In the genomic region with DNA sequence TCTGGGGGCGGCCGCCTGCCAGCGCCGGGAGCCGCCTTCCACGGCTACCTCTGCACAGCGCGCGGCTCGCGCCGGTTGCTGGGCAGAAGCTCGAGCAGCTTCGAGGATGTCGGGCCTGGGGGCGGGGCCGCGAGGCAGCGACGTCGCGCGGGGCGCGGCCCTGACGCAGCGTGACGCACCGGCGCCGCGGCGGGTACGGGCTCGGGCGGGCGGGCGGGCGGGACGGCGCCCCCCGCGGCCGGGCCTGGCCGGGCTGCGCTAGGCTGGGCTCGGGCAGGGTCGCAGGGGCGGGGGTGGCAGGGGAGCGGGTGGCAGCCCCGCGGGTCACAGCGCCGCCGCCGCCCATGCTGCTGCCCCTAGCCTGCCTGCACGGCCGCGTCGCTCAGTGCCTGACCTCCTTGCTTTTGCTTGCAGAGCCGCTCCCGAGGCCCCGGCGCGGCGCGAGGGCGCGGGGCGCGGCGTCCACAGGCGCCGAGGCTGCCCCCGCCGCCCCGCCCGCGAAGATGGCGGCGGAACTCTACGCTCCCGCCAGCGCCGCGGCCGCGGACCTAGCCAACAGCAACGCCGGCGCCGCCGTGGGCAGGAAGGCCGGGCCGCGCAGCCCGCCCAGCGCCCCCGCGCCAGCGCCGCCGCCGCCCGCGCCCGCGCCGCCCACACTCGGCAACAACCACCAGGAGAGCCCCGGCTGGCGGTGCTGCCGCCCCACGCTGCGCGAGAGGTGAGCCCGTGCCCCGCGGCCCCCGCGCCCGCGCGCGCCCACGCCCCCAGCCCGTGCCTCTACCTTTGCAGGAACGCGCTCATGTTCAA, we compare ENCODE assay signal across 8 cellular contexts. TPM values are rescaled to one million over a fixed set of nuclear protein-coding genes. Genes with fewer than 3 reads are reported as not detected.
DNase-seq lines count a peak whose midpoint lies in the region; ATAC-seq and TF ChIP-seq lines count a peak whose summit lies in the region.

A gene (plus strand): TSS at position 166 of the 807 bp plus-strand sequence. CDS start 179 bp downstream, at position 345.

- DNase-seq in GM06990 (ENCODE audit: extremely low read depth, insufficient read length) (peak; percentile 93), H9 (peak; percentile 82), MM.1S (peak; percentile 79), T-cell (peak; percentile 76 to 92 (median 88)), left cardiac atrium (peak; percentile 91), progenitor cell of endocrine pancreas (ENCODE audit: low spot score, unreplicated experiment) (peak; percentile 82), ureter (ENCODE audit: low spot score) (peak; percentile 83)

- H3K4ac ChIP-seq in H9 (ENCODE audit: low read depth, low read length) = no peak within 1 kb of the TSS

- H3K9me3 Mint-ChIP-seq in H9 (no peaks in the 10 kb centered on the region), T-cell (no peaks in the 10 kb centered on the region), progenitor cell of endocrine pancreas (ENCODE audit: low read depth) (no peaks in the 10 kb centered on the region)

- no peak within 1 kb of the TSS for H2AK5ac ChIP-seq in H9 (ENCODE audit: insufficient read length, low read length)

- no peak within 1 kb of the TSS for H4K5ac ChIP-seq in H9 (ENCODE audit: insufficient read length, low read depth, low read length)

- peaks cover 3 to 6% of the 10 kb centered on the region in 2 experiments; a peak in 3 of 4 replicates for H3K4me1 Mint-ChIP-seq in H9
- peaks cover 29 to 44% (median 39%) of the 10 kb centered on the region in 3 donors for H3K4me1 Mint-ChIP-seq in T-cell
- H3K4me1 Mint-ChIP-seq in progenitor cell of endocrine pancreas (ENCODE audit: low read depth) = peaks cover 5% of the 10 kb centered on the region

- H4K20me1 ChIP-seq in H9 (ENCODE audit: control insufficient read depth, insufficient read depth, insufficient read length) (no peaks in the 10 kb centered on the region), MM.1S (ENCODE audit: insufficient read depth, low read length) (no peaks in the 10 kb centered on the region)

- H3K9me2 ChIP-seq in MM.1S (replicated peaks; ENCODE audit: insufficient read depth, low read length) = no peaks in the 10 kb centered on the region

- H4K8ac ChIP-seq in H9 (replicated peaks; ENCODE audit: insufficient read length, low read depth, low read length) = no peak within 1 kb of the TSS

- H3K4me3 ChIP-seq in GM06990 (replicated peaks; ENCODE audit: low read depth, low read length) (peak within 1 kb of the TSS; percentile 63), MM.1S (ENCODE audit: low read length) (peak within 1 kb of the TSS; percentile 44; the same call in 1 of the 2 replicates)

- H3K27ac ChIP-seq in H9 (ENCODE audit: insufficient read length, low read depth, low read length) (no peak within 1 kb of the TSS), MM.1S (ENCODE audit: low read length) (no peak within 1 kb of the TSS), adipose tissue (ENCODE audit: low read depth, low read length) (peak within 1 kb of the TSS; percentile 71)

- no peak within 1 kb of the TSS for H3K18ac ChIP-seq in H9 (ENCODE audit: insufficient read length, low read depth, low read length)

- peaks cover 6% of the 10 kb centered on the region for H3K27me3 Mint-ChIP-seq in H9 (ENCODE audit: low read depth)
- no peaks in the 10 kb centered on the region for H3K27me3 Mint-ChIP-seq in T-cell
- no peaks in the 10 kb centered on the region for H3K27me3 Mint-ChIP-seq in progenitor cell of endocrine pancreas

- no peak within 1 kb of the TSS for H2BK15ac ChIP-seq in H9 (ENCODE audit: low read depth, low read length)

- H3K27ac Mint-ChIP-seq in H9 (no peak within 1 kb of the TSS), T-cell (peak within 1 kb of the TSS; percentile 39 to 69), progenitor cell of endocrine pancreas (peak within 1 kb of the TSS; percentile 94)

- intact Hi-C loops in left cardiac atrium (cut with DNase I) = no loop called here

- no peak within 1 kb of the TSS for H3K56ac ChIP-seq in H9 (ENCODE audit: insufficient read length, low read depth, low read length)

- H3K4me1 ChIP-seq in H9 (ENCODE audit: insufficient read depth, low read length) (no peaks in the 10 kb centered on the region), MM.1S (ENCODE audit: low read length) (no peaks in the 10 kb centered on the region)

- H3K27me3 ChIP-seq in GM06990 (replicated peaks; ENCODE audit: control insufficient read depth, insufficient read depth, low read length) = no peaks in the 10 kb centered on the region
- H3K27me3 ChIP-seq in H9 (ENCODE audit: insufficient read depth, low read length) = no peaks in the 10 kb centered on the region
- H3K27me3 ChIP-seq in MM.1S (replicated peaks; ENCODE audit: insufficient read depth, low read length) = no peaks in the 10 kb centered on the region

- no peak within 1 kb of the TSS for H2BK120ac ChIP-seq in H9 (ENCODE audit: low read depth, low read length, poor library complexity, severe bottlenecking)

- H3K79me1 ChIP-seq in H9 (ENCODE audit: insufficient read depth, low read depth, low read length, poor library complexity, severe bottlenecking) = no peaks in the 10 kb centered on the region

- H2AFZ ChIP-seq in H9 (ENCODE audit: low read length) = no peak within 1 kb of the TSS
- H2AFZ ChIP-seq in MM.1S (ENCODE audit: low read length) = no peak within 1 kb of the TSS

- H3K23ac ChIP-seq in H9 (ENCODE audit: insufficient read length, low read depth, low read length) = no peak within 1 kb of the TSS

- peaks cover 5% of the 10 kb centered on the region for H3K23me2 ChIP-seq in H9 (ENCODE audit: insufficient read length, low read depth, low read length, poor library complexity, severe bottlenecking)

- H2BK5ac ChIP-seq in H9 (ENCODE audit: insufficient read length, low read length) = no peak within 1 kb of the TSS

- no peak within 1 kb of the TSS for H3T11ph ChIP-seq in H9 (ENCODE audit: low read length)

- H2BK20ac ChIP-seq in H9 (ENCODE audit: low read depth, low read length, poor library complexity, severe bottlenecking) = no peak within 1 kb of the TSS

- no peak within 1 kb of the TSS for H2BK12ac ChIP-seq in H9 (ENCODE audit: insufficient read length, low read depth, low read length)

- H3K14ac ChIP-seq in H9 (ENCODE audit: insufficient read depth, low read length) = no peak within 1 kb of the TSS; the same call in 1 of the 2 replicates

- H3K79me2 ChIP-seq in H9 (ENCODE audit: insufficient read depth, low read length) = no peaks in the 10 kb centered on the region
- H3K79me2 ChIP-seq in MM.1S (ENCODE audit: low read length) = no peaks in the 10 kb centered on the region

- H3F3A ChIP-seq in MM.1S (ENCODE audit: insufficient read depth, low read length) = no peaks in the 10 kb centered on the region

- H3K4me3 Mint-ChIP-seq in H9 (peak within 1 kb of the TSS; percentile 70 to 84), T-cell (peak within 1 kb of the TSS; percentile 72 to 79 (median 78)), progenitor cell of endocrine pancreas (ENCODE audit: low read depth) (peak within 1 kb of the TSS; percentile 77)

- no peak for TF ChIP-seq CTCF in GM06990 (IDR thresholded peaks at IDR 0.05; ENCODE audit: insufficient read depth, low read length, poor library complexity, severe bottlenecking)
- TF ChIP-seq CTCF in H9 (conservative IDR thresholded peaks at IDR 0.05) = no peak; the same call in 2 of the 3 replicates
- no peak for TF ChIP-seq CTCF in MM.1S (IDR thresholded peaks at IDR 0.05; ENCODE audit: low read length)
- peak; percentile 20 for TF ChIP-seq CTCF in progenitor cell of endocrine pancreas (IDR thresholded peaks at IDR 0.05; ENCODE audit: unreplicated experiment)

- peak; percentile 91 to 94 (median 94) for ATAC-seq in T-cell (replicated peaks in 1 of 4)
- peak; percentile 92 to 94 for ATAC-seq in left cardiac atrium

- WGBS in H9 (ENCODE audit: extremely low coverage, insufficient read length, low lambda C conversion rate) = no CpG with 5 or more reads among the region's 129 CpGs
- 0 to 35% (median 1%) methylated on average over 38 to 129 of the region's 129 CpGs for WGBS in adipose tissue, 3 donors

- POLR2A ChIA-PET in T-cell (lab: Charles Lee) = interaction anchor here (0.6 to 1.3 kb wide), 2 partner anchors 151 to 183 kb away, joined by 3 to 4 read pairs; a partner anchor contains a TSS

- no peak within 1 kb of the TSS for H3K9ac ChIP-seq in H9 (ENCODE audit: extremely low read depth, insufficient read length, low read length)
- H3K9ac ChIP-seq in MM.1S (ENCODE audit: low read length) = no peak within 1 kb of the TSS

- H3K36me3 ChIP-seq in GM06990 (ENCODE audit: control insufficient read depth, insufficient read depth, low read length) (peaks cover 14% of the 10 kb centered on the region), MM.1S (replicated peaks; ENCODE audit: insufficient read depth, low read length) (no peaks in the 10 kb centered on the region)

- H3K4me2 ChIP-seq in H9 (ENCODE audit: insufficient read depth, insufficient read length, low read length) (peak within 1 kb of the TSS; percentile 50), MM.1S (ENCODE audit: low read depth, low read length) (peak within 1 kb of the TSS; percentile 68)

- CTCF ChIA-PET in T-cell (lab: Charles Lee) = interaction anchor here in 1 of 2 donors (0.5 to 2.0 kb wide), 3 partner anchors 48 to 104 kb away, joined by 3 to 8 read pairs (median 5); a partner anchor contains a TSS

- H3K36me3 Mint-ChIP-seq in H9 (ENCODE audit: insufficient read depth in 1 of 3, low read depth in 3 of 3) (peaks cover 4 to 42% (median 18%) of the 10 kb centered on the region in 3 experiments; a peak in 6 of 7 replicates), T-cell (peaks cover 14% of the 10 kb centered on the region), progenitor cell of endocrine pancreas (ENCODE audit: insufficient read depth) (peaks cover 14% of the 10 kb centered on the region)

- H3K9me3 ChIP-seq in H9 (ENCODE audit: control insufficient read depth, low read depth, low read length) (no peaks in the 10 kb centered on the region), MM.1S (replicated peaks; ENCODE audit: insufficient read depth, low read length) (no peaks in the 10 kb centered on the region)

- no peak within 1 kb of the TSS for H4K91ac ChIP-seq in H9 (ENCODE audit: insufficient read length, low read depth, low read length)

RNA-seq across cellular contexts. Expression of the gene that starts here (rescaled TPM):
- 22.9 and 23.3 TPM in 2 replicates for total RNA-seq in H9 (2021)
- 10 to 100 TPM; 36.0 to 55.1 (median 43.3) TPM for total RNA-seq in T-cell
- polyA plus RNA-seq in adipose tissue = 100 to 1,000 TPM in 1 of 3 donors, 10 to 100 TPM in 2; 13.5 to 116 (median 65.1) TPM
- 10 to 100 TPM; 37.7 to 42.7 TPM for total RNA-seq in left cardiac atrium
- total RNA-seq in progenitor cell of endocrine pancreas = 31.6 and 31.9 TPM in 2 replicates
- total RNA-seq in ureter = 36.3 TPM

Comparison
In these comparisons a context has a peak if more than half of its experiments do, and no peak if none do; other contexts are left out.
1. H3K27ac Mint-ChIP-seq: peak in T-cell (2 of 2) and progenitor cell of endocrine pancreas (single experiment); none in H9 (0 of 3).
2. Peak in every context shown above with its lines, with median percentiles within 50 percentile points of each other: DNase-seq and H3K4me3 Mint-ChIP-seq.